16 cellular contexts compared by ENCODE assay signal in genomic region chr12:6530576-6531260, GRCh38. TPM values are rescaled to one million over a fixed set of nuclear protein-coding genes. Genes with fewer than 3 reads are reported as not detected.
DNase-seq lines count a peak whose midpoint lies in the region; ATAC-seq and TF ChIP-seq lines count a peak whose summit lies in the region.
"Had no signal": no experiment of that assay in that cellular context is flagged by ENCODE, and none has a peak within 500 bp of the region (broad histone marks: within the 10 kb centered on the region; RNA-seq: fewer than 3 reads in every experiment).

No MANE protein-coding gene starts in this region.

- no peaks in the 10 kb centered on the region for H3K27me3 Mint-ChIP-seq in activated T-cell treated with anti-CD3 and anti-CD28 coated beads, Interleukin-2, amount 50 U/mL, for 24 hours

- peaks cover 31% of the 10 kb centered on the region for H3K4me1 ChIP-seq in effector memory CD4-positive, alpha-beta T cell (ENCODE audit: control insufficient read depth, insufficient read depth, low read length, poor library complexity, severe bottlenecking)
- peaks cover 16% of the 10 kb centered on the region for H3K4me1 ChIP-seq in smooth muscle cell (ENCODE audit: low read depth)

- H3K9me3 ChIP-seq in effector memory CD4-positive, alpha-beta T cell (ENCODE audit: control insufficient read depth, low read length): no peaks in the 10 kb centered on the region
- no peaks in the 10 kb centered on the region for H3K9me3 ChIP-seq in smooth muscle cell (replicated peaks; ENCODE audit: low read depth)
- H3K9me3 ChIP-seq: left lung, spleen had no signal

- no peak overlapping the region for H3K4me3 Mint-ChIP-seq in activated T-cell treated with anti-CD3 and anti-CD28 coated beads, Interleukin-2, amount 50 U/mL, for 24 hours

- no peak overlapping the region for H3K9ac ChIP-seq in smooth muscle cell (ENCODE audit: low read depth)

- no peaks in the 10 kb centered on the region for H3K27me3 ChIP-seq in effector memory CD4-positive, alpha-beta T cell (replicated peaks; ENCODE audit: control insufficient read depth, insufficient read depth, low read length, poor library complexity, severe bottlenecking)
- H3K27me3 ChIP-seq in smooth muscle cell (ENCODE audit: low read depth): no peaks in the 10 kb centered on the region
- H3K27me3 ChIP-seq: left lung, spleen had no signal

- peaks cover 97% of the 10 kb centered on the region for H3K36me3 Mint-ChIP-seq in activated T-cell treated with anti-CD3 and anti-CD28 coated beads, Interleukin-2, amount 50 U/mL, for 24 hours (ENCODE audit: low read depth)

- peaks cover 14% of the 10 kb centered on the region for H3K79me2 ChIP-seq in smooth muscle cell (ENCODE audit: low read depth)

- DNase-seq in activated T-cell treated with anti-CD3 and anti-CD28 coated beads, Interleukin-2, amount 50 U/mL, for 24 hours: no peak
- DNase-seq in activated T-cell treated with anti-CD3 and anti-CD28 coated beads for 4 hours (no peak), smooth muscle cell (lab: John Stamatoyannopoulos, UW; ENCODE audit: unreplicated experiment) (no peak), T1000 (lab: John Stamatoyannopoulos, UW) (no peak), UCSD-AML1 (lab: John Stamatoyannopoulos, UW; ENCODE audit: unreplicated experiment) (no peak)
- no peak for DNase-seq in effector memory CD4-positive, alpha-beta T cell
- DNase-seq: amygdala; effector CD4-positive, alpha-beta T cell; EL; H7; left lung; NCI-H187; nucleus accumbens; spleen had no signal

- H2AFZ ChIP-seq in smooth muscle cell (ENCODE audit: low read depth): no peak overlapping the region

- H3F3A ChIP-seq in smooth muscle cell (ENCODE audit: low read depth): peaks cover 34% of the 10 kb centered on the region

- peaks cover 23% of the 10 kb centered on the region for H3K4me1 Mint-ChIP-seq in activated T-cell treated with anti-CD3 and anti-CD28 coated beads, Interleukin-2, amount 50 U/mL, for 24 hours (ENCODE audit: low read depth)

- no peak overlapping the region for H3K4me2 ChIP-seq in smooth muscle cell

- no peaks in the 10 kb centered on the region for H3K9me3 Mint-ChIP-seq in activated T-cell treated with anti-CD3 and anti-CD28 coated beads, Interleukin-2, amount 50 U/mL, for 24 hours

- TF ChIP-seq POLR2A in Raji (IDR thresholded peaks at IDR 0.05; ENCODE audit: insufficient read depth, low read depth, low read length): peak; percentile 17; the same call in 1 of the 2 replicates

- peak overlapping the region; percentile 77 for H3K27ac Mint-ChIP-seq in activated T-cell treated with anti-CD3 and anti-CD28 coated beads, Interleukin-2, amount 50 U/mL, for 24 hours

- no peak for TF ChIP-seq CTCF in smooth muscle cell (IDR thresholded peaks at IDR 0.05; ENCODE audit: borderline replicate concordance, insufficient read depth, poor library complexity, severe bottlenecking)

- H3K4me3 ChIP-seq in effector memory CD4-positive, alpha-beta T cell (ENCODE audit: insufficient read depth, low read depth, low read length, poor library complexity, severe bottlenecking): no peak overlapping the region
- H3K4me3 ChIP-seq in smooth muscle cell: no peak overlapping the region
- H3K4me3 ChIP-seq: left lung, spleen had no signal

- 97% methylated on average over 18 of the region's 18 CpGs for WGBS in smooth muscle cell (ENCODE audit: low lambda C conversion rate)

- no peak for ATAC-seq in HG02870 (IDR thresholded peaks at IDR 0.05; ENCODE audit: unreplicated experiment)
- ATAC-seq: left lung had no signal

- H3K27ac ChIP-seq in effector memory CD4-positive, alpha-beta T cell (ENCODE audit: insufficient read depth, low read length, poor library complexity, severe bottlenecking): peak overlapping the region; percentile 5
- peak overlapping the region; percentile 96 for H3K27ac ChIP-seq in smooth muscle cell (ENCODE audit: low read depth)

- peaks cover 54% of the 10 kb centered on the region for H3K36me3 ChIP-seq in effector memory CD4-positive, alpha-beta T cell (ENCODE audit: control insufficient read depth, insufficient read depth, low read length)
- H3K36me3 ChIP-seq in smooth muscle cell (ENCODE audit: low read depth): peaks cover 14% of the 10 kb centered on the region

- peaks cover 14% of the 10 kb centered on the region for H4K20me1 ChIP-seq in smooth muscle cell (ENCODE audit: low read depth)

RNA-seq across cellular contexts. Expression of gene GAPDH, which starts 3.6 kb away (rescaled TPM):
- total RNA-seq in smooth muscle cell: 5,015 and 5,158 TPM in 2 replicates
- 9,934 and 11,119 TPM in 2 replicates for polyA plus RNA-seq in smooth muscle cell

RNA-seq across cellular contexts. Expression of gene IFFO1, which starts 25.1 kb away (rescaled TPM):
- total RNA-seq in smooth muscle cell: 4.2 and 5.2 TPM in 2 replicates
- 13.3 and 19.1 TPM in 2 replicates for polyA plus RNA-seq in smooth muscle cell

RNA-seq across cellular contexts. Expression of gene NCAPD2, which starts 36.8 kb away (rescaled TPM):
- 22.7 and 78.9 TPM in 2 replicates for total RNA-seq in smooth muscle cell
- 17.6 and 21.5 TPM in 2 replicates for polyA plus RNA-seq in smooth muscle cell

RNA-seq across cellular contexts. Expression of gene NOP2, which starts 37.4 kb away (rescaled TPM):
- total RNA-seq in smooth muscle cell: 29.7 and 41.9 TPM in 2 replicates
- 23.6 and 30.4 TPM in 2 replicates for polyA plus RNA-seq in smooth muscle cell

RNA-seq across cellular contexts. Expression of gene MRPL51, which starts 37.7 kb away (rescaled TPM):
- 122 and 126 TPM in 2 replicates for total RNA-seq in smooth muscle cell
- 364 and 377 TPM in 2 replicates for polyA plus RNA-seq in smooth muscle cell
